Comparison of ENCODE assay signal across 8 cellular contexts in genomic region chrX:104008831-104009230, GRCh38. TPM values are rescaled to one million over a fixed set of nuclear protein-coding genes. Genes with fewer than 3 reads are reported as not detected.
"Had no signal": no experiment of that assay in that cellular context is flagged by ENCODE, and none has a peak within 500 bp of the region (broad histone marks: within the 10 kb centered on the region; RNA-seq: fewer than 3 reads in every experiment).

No MANE protein-coding gene starts in this region.

- H3K4me3 ChIP-seq: GM12878 had no signal

- DNase-seq: GDM1, GF-D8 had no signal

- FAIRE-seq: G401.6, GM12878, GM12891, GM12892, GM19239 had no signal

- ATAC-seq: GM12878 had no signal

RNA-seq across cellular contexts. Expression of gene H2BW1, which starts 4.7 kb away (rescaled TPM):
- total RNA-seq: G401, GM12878 had no signal
- polyA plus RNA-seq: GM12878 had no signal

RNA-seq across cellular contexts. Expression of gene H2BW2, which starts 30.9 kb away (rescaled TPM):
- total RNA-seq: G401, GM12878 had no signal
- polyA plus RNA-seq: GM12878 had no signal

RNA-seq across cellular contexts. Expression of gene TMSB15B, which starts 46.4 kb away (rescaled TPM):
- total RNA-seq: G401 had no signal
